In genomic region chr6:73471686-73472290, GRCh38 we compare ENCODE assay signal across 9 cellular contexts. TPM values are rescaled to one million over a fixed set of nuclear protein-coding genes. Genes with fewer than 3 reads are reported as not detected.
A peak's percentile ranks its signal among the peaks of the same experiment; 100 is the strongest.
DNase-seq lines count a peak whose midpoint lies in the region; ATAC-seq and TF ChIP-seq lines count a peak whose summit lies in the region.
"Had no signal": no experiment of that assay in that cellular context is flagged by ENCODE, and none has a peak within 500 bp of the region (broad histone marks: within the 10 kb centered on the region; RNA-seq: fewer than 3 reads in every experiment).

No MANE protein-coding gene starts in this region.

- CTCF ChIA-PET in activated CD4-positive, alpha-beta memory T cell treated with anti-CD3 and anti-CD28 coated beads for 36 hours (lab: Charles Lee), result interaction anchor here (0.6 to 3.1 kb wide), 7 partner anchors 10 to 155 kb away, joined by 3 to 10 read pairs (median 4); partner anchors contain the start of gene MTO1
- CTCF ChIA-PET in PC-3 (lab: Charles Lee), result no interaction called here

- DNase-seq in activated CD4-positive, alpha-beta memory T cell treated with anti-CD3 and anti-CD28 coated beads for 36 hours, result no peak
- DNase-seq in endothelial cell (ENCODE audit: low spot score), result no peak
- DNase-seq in progenitor cell of endocrine pancreas (ENCODE audit: low spot score, unreplicated experiment), result no peak
- DNase-seq in NCI-H2029 (lab: John Stamatoyannopoulos, UW), result no peak
- DNase-seq in PC-3, result no peak
- DNase-seq: DND-41 had no signal

- peak; percentile 97 for ATAC-seq in GM19395 (IDR thresholded peaks at IDR 0.05; ENCODE audit: unreplicated experiment)
- peak; percentile 94 for ATAC-seq in HG03066 (IDR thresholded peaks at IDR 0.05; ENCODE audit: low read depth, unreplicated experiment)
- ATAC-seq in PC-3, result no peak

- H2AFZ ChIP-seq in PC-3 (ENCODE audit: low read length), result no peak overlapping the region

- no peak for TF ChIP-seq CTCF in endothelial cell (IDR thresholded peaks at IDR 0.05; ENCODE audit: unreplicated experiment)
- no peak for TF ChIP-seq CTCF in progenitor cell of endocrine pancreas (IDR thresholded peaks at IDR 0.05; ENCODE audit: unreplicated experiment)
- no peak for TF ChIP-seq CTCF in PC-3 (conservative IDR thresholded peaks at IDR 0.05; ENCODE audit: low read depth, low read length)

- H3K36me3 Mint-ChIP-seq in activated CD4-positive, alpha-beta memory T cell treated with anti-CD3 and anti-CD28 coated beads for 36 hours, result peaks cover 33% of the 10 kb centered on the region
- H3K36me3 Mint-ChIP-seq in endothelial cell (ENCODE audit: low read depth, unreplicated experiment) (peaks cover 19% of the 10 kb centered on the region), progenitor cell of endocrine pancreas (ENCODE audit: insufficient read depth) (peaks cover 6% of the 10 kb centered on the region)

- H3K9me2 ChIP-seq in PC-3 (replicated peaks; ENCODE audit: low read length), result no peaks in the 10 kb centered on the region

- H3K79me2 ChIP-seq in PC-3 (ENCODE audit: low read length), result no peaks in the 10 kb centered on the region

- POLR2A ChIA-PET in activated CD4-positive, alpha-beta memory T cell treated with anti-CD3 and anti-CD28 coated beads for 36 hours (lab: Charles Lee), result interaction anchor here (0.6 to 2.6 kb wide), 4 partner anchors 10 to 43 kb away, joined by 3 to 13 read pairs (median 8); partner anchors contain the start of gene MTO1
- POLR2A ChIA-PET in PC-3 (lab: Charles Lee; ENCODE audit: unreplicated experiment), result no interaction called here

- peak overlapping the region; percentile 56 for H3K27ac Mint-ChIP-seq in activated CD4-positive, alpha-beta memory T cell treated with anti-CD3 and anti-CD28 coated beads for 36 hours
- H3K27ac Mint-ChIP-seq in endothelial cell (ENCODE audit: unreplicated experiment) (no peak overlapping the region), progenitor cell of endocrine pancreas (no peak overlapping the region)

- H3K27me3 Mint-ChIP-seq in activated CD4-positive, alpha-beta memory T cell treated with anti-CD3 and anti-CD28 coated beads for 36 hours, result no peaks in the 10 kb centered on the region
- H3K27me3 Mint-ChIP-seq in endothelial cell (ENCODE audit: unreplicated experiment) (no peaks in the 10 kb centered on the region), progenitor cell of endocrine pancreas (no peaks in the 10 kb centered on the region)

- no peaks in the 10 kb centered on the region for H4K20me1 ChIP-seq in PC-3 (ENCODE audit: low read length)

- no peaks in the 10 kb centered on the region for H3K27me3 ChIP-seq in PC-3 (ENCODE audit: low read length)

- H3K4me2 ChIP-seq in PC-3 (ENCODE audit: low read length), result no peak overlapping the region

- peak overlapping the region; percentile 31 for H3K4me3 Mint-ChIP-seq in activated CD4-positive, alpha-beta memory T cell treated with anti-CD3 and anti-CD28 coated beads for 36 hours
- H3K4me3 Mint-ChIP-seq in endothelial cell (ENCODE audit: unreplicated experiment), result no peak overlapping the region
- H3K4me3 Mint-ChIP-seq in progenitor cell of endocrine pancreas (ENCODE audit: low read depth), result no peak overlapping the region

- no peaks in the 10 kb centered on the region; the same call in 1 of the 2 replicates for H3K36me3 ChIP-seq in PC-3 (ENCODE audit: low read depth, low read length)

- no peaks in the 10 kb centered on the region for H3K4me1 ChIP-seq in PC-3 (ENCODE audit: insufficient read depth, low read length)

- intact Hi-C loops in activated CD4-positive, alpha-beta memory T cell treated with anti-CD3 and anti-CD28 coated beads for 36 hours (cut with micrococcal nuclease), result no loop called here
- intact Hi-C loops in PC-3 (cut with micrococcal nuclease), result no loop called here

- H3K4me3 ChIP-seq in GM08714 (ENCODE audit: low read length) (peak overlapping the region; percentile 52), PC-3 (ENCODE audit: low read length) (no peak overlapping the region)

- H3K4me1 Mint-ChIP-seq in activated CD4-positive, alpha-beta memory T cell treated with anti-CD3 and anti-CD28 coated beads for 36 hours (ENCODE audit: low read depth), result peaks cover 22% of the 10 kb centered on the region
- no peaks in the 10 kb centered on the region for H3K4me1 Mint-ChIP-seq in endothelial cell (ENCODE audit: unreplicated experiment)
- H3K4me1 Mint-ChIP-seq in progenitor cell of endocrine pancreas (ENCODE audit: low read depth), result no peaks in the 10 kb centered on the region

- no peaks in the 10 kb centered on the region for H3K9me3 ChIP-seq in PC-3 (ENCODE audit: low read length)

- no peaks in the 10 kb centered on the region for H3K9me3 Mint-ChIP-seq in activated CD4-positive, alpha-beta memory T cell treated with anti-CD3 and anti-CD28 coated beads for 36 hours
- H3K9me3 Mint-ChIP-seq in endothelial cell (ENCODE audit: unreplicated experiment) (no peaks in the 10 kb centered on the region), progenitor cell of endocrine pancreas (ENCODE audit: low read depth) (no peaks in the 10 kb centered on the region)

- no TSS peak for BruUV-seq in PC-3 (replicated peaks; lab: Mats Ljungman, UMichigan)

- no peaks in the 10 kb centered on the region for H3F3A ChIP-seq in PC-3 (ENCODE audit: low read length, unreplicated experiment)

- no peak overlapping the region for H3K27ac ChIP-seq in PC-3 (ENCODE audit: low read length)

- H3K9ac ChIP-seq in PC-3 (ENCODE audit: low read length), result no peak overlapping the region

RNA-seq across cellular contexts. Expression of gene MTO1, which starts 10.3 kb away (rescaled TPM):
- 10 to 100 TPM; 40.7 to 47.7 TPM for total RNA-seq in activated CD4-positive, alpha-beta memory T cell treated with anti-CD3 and anti-CD28 coated beads for 36 hours
- total RNA-seq in endothelial cell (ENCODE audit: unreplicated experiment) (23.8 TPM), progenitor cell of endocrine pancreas (20.5 and 27.5 TPM in 2 replicates), PC-3 (2014; rRNA removed) (13.8 and 19.5 TPM in 2 replicates)

RNA-seq across cellular contexts. Expression of gene CGAS, which starts 19.7 kb away (rescaled TPM):
- 10 to 100 TPM; 37.2 to 38.4 TPM for total RNA-seq in activated CD4-positive, alpha-beta memory T cell treated with anti-CD3 and anti-CD28 coated beads for 36 hours
- 1.8 TPM for total RNA-seq in endothelial cell (ENCODE audit: unreplicated experiment)
- total RNA-seq in progenitor cell of endocrine pancreas, result 0.24 and 0.31 TPM in 2 replicates
- 18.7 and 19.4 TPM in 2 replicates for total RNA-seq in PC-3 (2014; rRNA removed)

RNA-seq across cellular contexts. Expression of gene EEF1A1, which starts 49.0 kb away (rescaled TPM):
- total RNA-seq in activated CD4-positive, alpha-beta memory T cell treated with anti-CD3 and anti-CD28 coated beads for 36 hours, result over 10,000 TPM; 16,691 to 17,144 TPM
- 13,000 TPM for total RNA-seq in endothelial cell (ENCODE audit: unreplicated experiment)
- 12,032 and 12,129 TPM in 2 replicates for total RNA-seq in progenitor cell of endocrine pancreas
- 5,206 and 6,057 TPM in 2 replicates for total RNA-seq in PC-3 (2014; rRNA removed)
